In genomic region chr14:69037790-69038448, GRCh38 we compare ENCODE assay signal across 12 cellular contexts. TPM values are rescaled to one million over a fixed set of nuclear protein-coding genes. Genes with fewer than 3 reads are reported as not detected.
DNase-seq lines count a peak whose midpoint lies in the region; ATAC-seq and TF ChIP-seq lines count a peak whose summit lies in the region.
"Had no signal": no experiment of that assay in that cellular context is flagged by ENCODE, and none has a peak within 500 bp of the region (broad histone marks: within the 10 kb centered on the region; RNA-seq: fewer than 3 reads in every experiment).

No MANE protein-coding gene starts in this region.

- no peak for TF ChIP-seq POLR2A in gastrocnemius medialis (IDR thresholded peaks at IDR 0.05)

- 68% methylated on average over 7 of the region's 7 CpGs for WGBS in liver

- H3K9ac ChIP-seq in HUES48 (ENCODE audit: low read depth, low read length): no peak overlapping the region
- no peak overlapping the region for H3K9ac ChIP-seq in liver (ENCODE audit: low read depth in 1 of 2, low read length in 2 of 2)

- H3K27me3 ChIP-seq in HUES48 (ENCODE audit: control insufficient read depth, insufficient read depth, low read length): no peaks in the 10 kb centered on the region
- no peaks in the 10 kb centered on the region for H3K27me3 ChIP-seq in liver (ENCODE audit: control insufficient read depth in 4 of 4, insufficient read depth in 4 of 4, low read length in 3 of 4)
- peaks cover 0 to 5% (median 0%) of the 10 kb centered on the region in 3 donors for H3K27me3 ChIP-seq in gastrocnemius medialis

- no peak overlapping the region for H3K4me3 ChIP-seq in HUES48 (ENCODE audit: low read depth, low read length)
- no peak overlapping the region for H3K4me3 ChIP-seq in coronary artery
- no peak overlapping the region for H3K4me3 ChIP-seq in liver (ENCODE audit: low read depth in 1 of 3, low read length in 3 of 3)
- no peak overlapping the region for H3K4me3 ChIP-seq in gastrocnemius medialis

- H3K36me3 ChIP-seq in HUES48 (ENCODE audit: control insufficient read depth, insufficient read depth, low read length): no peaks in the 10 kb centered on the region
- H3K36me3 ChIP-seq in liver (ENCODE audit: control insufficient read depth in 4 of 4, insufficient read depth in 3 of 4, low read depth in 1 of 4, low read length in 3 of 4): no peaks in the 10 kb centered on the region
- no peaks in the 10 kb centered on the region for H3K36me3 ChIP-seq in gastrocnemius medialis

- TF ChIP-seq RAD21 in liver (IDR thresholded peaks at IDR 0.05): no peak

- intact Hi-C loops in gastrocnemius medialis (cut with DNase I; ENCODE audit: low total_unique reads): no loop called here

- H3K9me3 ChIP-seq in HUES48 (ENCODE audit: control insufficient read depth, insufficient read depth, low read length) (no peaks in the 10 kb centered on the region), liver (ENCODE audit: control insufficient read depth in 4 of 4, low read length in 3 of 4) (no peaks in the 10 kb centered on the region), gastrocnemius medialis (no peaks in the 10 kb centered on the region)

- H3K4me1 ChIP-seq in HUES48 (ENCODE audit: control insufficient read depth, insufficient read depth, low read length) (peaks cover 40% of the 10 kb centered on the region), liver (ENCODE audit: control insufficient read depth in 4 of 4, insufficient read depth in 4 of 4, low read length in 3 of 4) (peaks cover 0 to 8% (median under 1%) of the 10 kb centered on the region in 4 donors), gastrocnemius medialis (peaks cover 2 to 3% of the 10 kb centered on the region in 2 donors)

- in situ Hi-C loops in gastrocnemius medialis (cut with MboI; ENCODE audit: low sequenced_read_pairs in 4 of 4): no loop called here

- H3K27ac ChIP-seq in HUES48 (ENCODE audit: low read depth, low read length) (peak overlapping the region; percentile 96), coronary artery (peak overlapping the region; percentile 85 to 87), liver (ENCODE audit: low read depth in 1 of 2, low read length in 2 of 2) (peak overlapping the region in 1 of 2 donors; percentile 41), gastrocnemius medialis (peak overlapping the region in 1 of 4 donors; percentile 25)

- ATAC-seq in gastrocnemius medialis (no peak), HG02852 (IDR thresholded peaks at IDR 0.05; ENCODE audit: unreplicated experiment) (no peak)
- ATAC-seq: effector memory CD8-positive, alpha-beta T cell had no signal

- DNase-seq in AG20443 (ENCODE audit: low spot score) (peak; percentile 45), coronary artery (ENCODE audit: low spot score) (no peak), gastrocnemius medialis (no peak), NCI-H2029 treated with DMSO at 0.1 percent for 48 hours (lab: John Stamatoyannopoulos, UW) (no peak), DMS79 (lab: John Stamatoyannopoulos, UW) (no peak)
- DNase-seq: CD4-positive, alpha-beta T cell; effector memory CD8-positive, alpha-beta T cell; posterior cingulate gyrus; SHP77 had no signal

- TF ChIP-seq CTCF in coronary artery (IDR thresholded peaks at IDR 0.05) (no peak), liver (IDR thresholded peaks at IDR 0.05; ENCODE audit: low read depth, low read length, missing input control) (no peak), gastrocnemius medialis (IDR thresholded peaks at IDR 0.05 in 4 of 5, conservative IDR thresholded peaks at IDR 0.05 in 1 of 5) (no peak)

TF ChIP-seq in liver, 16 proteins besides CTCF, POLR2A, EP300 and RAD21:
- no peak for TF ChIP-seq FOXA1 (IDR thresholded peaks at IDR 0.05)
- peak; percentile 28 for TF ChIP-seq NR2F2 (IDR thresholded peaks at IDR 0.05)

RNA-seq across cellular contexts. Expression of gene ACTN1, which starts 58.8 kb away (rescaled TPM):
- 100 to 1,000 TPM in 1 of 2 donors, 10 to 100 TPM in 1; 55.4 to 100 TPM for total RNA-seq in liver
- polyA plus RNA-seq in liver: 10 to 100 TPM; 36.2 to 70.7 TPM
- total RNA-seq in gastrocnemius medialis: 10 to 100 TPM; 10.0 to 17.3 (median 14.1) TPM
